Comparison of ENCODE assay signal across 1 cellular context in genomic region chr2:41851554-41851953, GRCh38.
A peak's percentile ranks its signal among the peaks of the same experiment; 100 is the strongest.
TF ChIP-seq lines count a peak whose summit lies in the region.

No MANE protein-coding gene starts in this region.

TF ChIP-seq in HepG2, 621 proteins besides CTCF, POLR2A, EP300 and RAD21 (continued from another document):
- no peak for TF ChIP-seq RBM22 (optimal IDR thresholded peaks at IDR 0.05; ENCODE audit: low read length)
- TF ChIP-seq TRIM24 (CRISPR knock-in tag; IDR thresholded peaks at IDR 0.05) = 0 out of 2 replicates have a peak, but pooled peaks have one; percentile 32
- TF ChIP-seq CREB1 (IDR thresholded peaks at IDR 0.05) = no peak
- no peak for TF ChIP-seq CREB1 (CRISPR knock-in tag; IDR thresholded peaks at IDR 0.05)
- 0 out of 2 replicates have a peak, but pooled peaks have one; percentile 26 for TF ChIP-seq ZNF709 (CRISPR knock-in tag; IDR thresholded peaks at IDR 0.05)
- no peak for TF ChIP-seq GABPA (IDR thresholded peaks at IDR 0.05; ENCODE audit: low read depth, low read length)
- TF ChIP-seq GABPA (CRISPR knock-in tag; IDR thresholded peaks at IDR 0.05; ENCODE audit: low read depth) = no peak
- no peak for TF ChIP-seq NFIC (IDR thresholded peaks at IDR 0.05; ENCODE audit: low read length)
- TF ChIP-seq ZNF563 (CRISPR knock-in tag; IDR thresholded peaks at IDR 0.05) = no peak
- no peak for TF ChIP-seq AFF4 (CRISPR knock-in tag; IDR thresholded peaks at IDR 0.05)
TF ChIP-seq in HepG2: peak in this region for 2.
